18 cellular contexts compared by ENCODE assay signal in the genomic region with DNA sequence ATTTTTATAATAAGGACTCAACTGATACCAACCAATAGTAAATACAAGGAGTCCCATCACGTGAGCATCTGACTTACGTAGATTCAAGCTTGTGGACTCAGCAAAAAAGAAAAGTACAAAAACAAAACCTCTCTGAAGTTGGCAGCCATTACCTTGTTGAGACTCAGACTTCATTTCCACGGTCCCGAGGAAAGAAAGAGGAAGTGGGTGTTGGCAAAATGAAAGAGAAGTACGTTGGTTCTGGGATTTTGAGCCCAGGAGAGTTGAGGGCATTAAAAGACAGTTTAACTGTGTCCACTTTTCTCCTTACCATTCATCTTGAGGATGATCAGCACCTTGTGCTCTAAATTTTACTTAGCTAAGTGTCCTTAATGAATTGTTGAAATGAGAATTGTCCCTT. TPM values are rescaled to one million over a fixed set of nuclear protein-coding genes. Genes with fewer than 3 reads are reported as not detected.
DNase-seq lines count a peak whose midpoint lies in the region; ATAC-seq, FAIRE-seq and TF ChIP-seq lines count a peak whose summit lies in the region.
"Had no signal": no experiment of that assay in that cellular context is flagged by ENCODE, and none has a peak within 500 bp of the region (broad histone marks: within the 10 kb centered on the region; RNA-seq: fewer than 3 reads in every experiment).

No MANE protein-coding gene starts in this region.

- H3K9me3 ChIP-seq in T-helper 17 cell (ENCODE audit: control insufficient read depth, low read length, poor library complexity, severe bottlenecking) (no peaks in the 10 kb centered on the region), psoas muscle (no peaks in the 10 kb centered on the region)
- H3K9me3 ChIP-seq: gastrocnemius medialis, Peyer's patch, testis had no signal

- no peaks in the 10 kb centered on the region for H3K27me3 ChIP-seq in psoas muscle (ENCODE audit: insufficient read depth in 3 of 3, low read length in 2 of 3)
- H3K27me3 ChIP-seq: gastrocnemius medialis, Peyer's patch, testis had no signal

- no peak overlapping the region for H3K4me3 Mint-ChIP-seq in T-helper 17 cell
- H3K4me3 Mint-ChIP-seq in memory B cell = no peak overlapping the region
- no peak overlapping the region for H3K4me3 Mint-ChIP-seq in activated naive CD4-positive, alpha-beta T cell treated with anti-CD3 and anti-CD28 coated beads for 36 hours
- H3K4me3 Mint-ChIP-seq: T-helper 2 cell treated with Interferon-gamma antibody and Interleukin-4, amounts not matched to agents 5 μg/mL and 100 μg/mL, for 36 hours had no signal

- H3K4me3 ChIP-seq in psoas muscle = no peak overlapping the region
- H3K4me3 ChIP-seq: gastrocnemius medialis, Peyer's patch, testis had no signal

- H3K4me1 Mint-ChIP-seq in T-helper 17 cell (peaks cover 18% of the 10 kb centered on the region), memory B cell (peaks cover 3% of the 10 kb centered on the region)
- peaks cover 11% of the 10 kb centered on the region for H3K4me1 Mint-ChIP-seq in activated naive CD4-positive, alpha-beta T cell treated with anti-CD3 and anti-CD28 coated beads for 36 hours (ENCODE audit: low read depth)

- no peak for FAIRE-seq in GM12891 (lab: Jason Lieb, UNC)

- DNase-seq in Ammon's horn (ENCODE audit: low spot score) = peak; percentile 14
- no peak for DNase-seq in GM12891 (ENCODE audit: insufficient read length, low spot score)
- DNase-seq in T-helper 17 cell = no peak
- no peak for DNase-seq in memory B cell (ENCODE audit: low spot score in 2 of 2)
- no peak for DNase-seq in psoas muscle
- no peak for DNase-seq in activated naive CD4-positive, alpha-beta T cell treated with anti-CD3 and anti-CD28 coated beads for 36 hours
- DNase-seq: activated effector memory CD4-positive, alpha-beta T cell treated with Interleukin-2 at 50 U/mL for 16 hours; amniotic stem cell; caudate nucleus; gastrocnemius medialis; NCI-H1694 treated with DMSO at 0.1 percent for 48 hours; NCI-H82; Peyer's patch; stimulated activated CD8-positive, alpha-beta memory T cell treated with anti-CD3 and anti-CD28 coated beads, Interleukin-4, amount 100 ng/mL, for 48 hours; testis had no signal

- H3K9me3 Mint-ChIP-seq in memory B cell = no peaks in the 10 kb centered on the region
- no peaks in the 10 kb centered on the region for H3K9me3 Mint-ChIP-seq in activated naive CD4-positive, alpha-beta T cell treated with anti-CD3 and anti-CD28 coated beads for 36 hours
- H3K9me3 Mint-ChIP-seq: T-helper 2 cell treated with Interferon-gamma antibody and Interleukin-4, amounts not matched to agents 5 μg/mL and 100 μg/mL, for 36 hours had no signal

- intact Hi-C loops in psoas muscle (cut with DNase I) = no loop called here
- intact Hi-C loops in activated naive CD4-positive, alpha-beta T cell treated with anti-CD3 and anti-CD28 coated beads for 36 hours (cut with micrococcal nuclease) = no loop called here

- ATAC-seq in T-helper 17 cell (no peak), memory B cell (ENCODE audit: low read depth) (peak; percentile 45), GM19395 (IDR thresholded peaks at IDR 0.05; ENCODE audit: unreplicated experiment) (no peak), psoas muscle (no peak)
- ATAC-seq: activated CD4-positive, CD25-positive, alpha-beta regulatory T cell treated with anti-CD3 and anti-CD28 coated beads, Interleukin-2, amount 50 U/mL, for 24 hours; gastrocnemius medialis had no signal

- H3K4me1 ChIP-seq in psoas muscle = no peaks in the 10 kb centered on the region
- H3K4me1 ChIP-seq: gastrocnemius medialis, Peyer's patch, testis had no signal

- H3K36me3 Mint-ChIP-seq in T-helper 17 cell (ENCODE audit: low read depth) (peaks cover 5% of the 10 kb centered on the region), memory B cell (peaks cover 35% of the 10 kb centered on the region)
- H3K36me3 Mint-ChIP-seq in activated naive CD4-positive, alpha-beta T cell treated with anti-CD3 and anti-CD28 coated beads for 36 hours (ENCODE audit: low read depth) = peaks cover 47% of the 10 kb centered on the region

- no peak for TF ChIP-seq POLR2A in GM12891 (IDR thresholded peaks at IDR 0.05; ENCODE audit: low read depth, low read length)

- CTCF ChIA-PET in activated naive CD4-positive, alpha-beta T cell treated with anti-CD3 and anti-CD28 coated beads for 36 hours (lab: Charles Lee) = interaction anchor here (1.5 kb wide), 1 partner anchor 14 kb away, joined by 4 read pairs; no protein-coding TSS in a partner anchor

- 67 to 80% (median 72%) methylated on average over 5 of the region's 5 CpGs for WGBS in psoas muscle, 3 donors

- TF ChIP-seq CTCF in psoas muscle (IDR thresholded peaks at IDR 0.05) = no peak

- H3K27ac Mint-ChIP-seq in T-helper 17 cell (peak overlapping the region; percentile 59), memory B cell (peak overlapping the region; percentile 40)
- H3K27ac Mint-ChIP-seq in activated naive CD4-positive, alpha-beta T cell treated with anti-CD3 and anti-CD28 coated beads for 36 hours = no peak overlapping the region

- H3K27me3 Mint-ChIP-seq in T-helper 17 cell = no peaks in the 10 kb centered on the region
- H3K27me3 Mint-ChIP-seq in memory B cell = no peaks in the 10 kb centered on the region
- no peaks in the 10 kb centered on the region for H3K27me3 Mint-ChIP-seq in activated naive CD4-positive, alpha-beta T cell treated with anti-CD3 and anti-CD28 coated beads for 36 hours (ENCODE audit: low read depth)

- no peak overlapping the region for H3K27ac ChIP-seq in psoas muscle
- H3K27ac ChIP-seq: Peyer's patch had no signal

- peaks cover 18 to 100% of the 10 kb centered on the region in 2 donors for H3K36me3 ChIP-seq in psoas muscle (ENCODE audit: insufficient read depth in 1 of 2, low read depth in 1 of 2)

TF ChIP-seq in GM12891, 5 proteins besides CTCF, POLR2A, EP300 and RAD21:
- peak; percentile 81 for TF ChIP-seq SPI1 (IDR thresholded peaks at IDR 0.05; ENCODE audit: low read depth, low read length)
- TF ChIP-seq POU2F2 (IDR thresholded peaks at IDR 0.05; ENCODE audit: low read depth, low read length) = no peak

RNA-seq across cellular contexts. Expression of a gene that starts 26.7 kb away (rescaled TPM):
- polyA plus RNA-seq in GM12891 (2012; ENCODE audit: low read depth, missing spikeins) = 18.2 TPM
- total RNA-seq in T-helper 17 cell (10 to 100 TPM; 31.6 to 37.2 TPM), psoas muscle (10 to 100 TPM; 14.6 to 22.1 (median 17.5) TPM)
- 10 to 100 TPM in 2 of 3 donors, 1 to 10 TPM in 1; 7.1 to 11.8 (median 10.8) TPM for polyA plus RNA-seq in psoas muscle
- total RNA-seq in activated naive CD4-positive, alpha-beta T cell treated with anti-CD3 and anti-CD28 coated beads for 36 hours = 10 to 100 TPM; 32.4 to 33.9 TPM

RNA-seq across cellular contexts. Expression of a gene that starts 27.2 kb away (rescaled TPM):
- 6.3 TPM for polyA plus RNA-seq in GM12891 (2012; ENCODE audit: low read depth, missing spikeins)
- total RNA-seq in T-helper 17 cell (10 to 100 TPM; 15.5 to 26.7 TPM), psoas muscle (10 to 100 TPM; 17.1 to 22.9 (median 19.4) TPM)
- 10 to 100 TPM; 16.2 to 22.7 (median 17.4) TPM for polyA plus RNA-seq in psoas muscle
- total RNA-seq in activated naive CD4-positive, alpha-beta T cell treated with anti-CD3 and anti-CD28 coated beads for 36 hours = 10 to 100 TPM; 11.1 to 12.4 TPM

RNA-seq across cellular contexts. Expression of a gene that starts 36.8 kb away (rescaled TPM):
- polyA plus RNA-seq in GM12891 (2012; ENCODE audit: low read depth, missing spikeins) = 11.5 TPM
- total RNA-seq in T-helper 17 cell (10 to 100 TPM; 16.6 to 23.4 TPM), psoas muscle (10 to 100 TPM in 3 of 4 donors, 1 to 10 TPM in 1; 9.0 to 17.6 (median 10.9) TPM)
- polyA plus RNA-seq in psoas muscle = 10 to 100 TPM in 1 of 3 donors, 1 to 10 TPM in 2; 5.2 to 12.8 (median 8.5) TPM
- total RNA-seq in activated naive CD4-positive, alpha-beta T cell treated with anti-CD3 and anti-CD28 coated beads for 36 hours = 1 to 10 TPM; 5.8 to 6.0 TPM
